Comparison of ENCODE assay signal across 25 cellular contexts in genomic region chr3:191068946-191069813, GRCh38.
A peak's percentile ranks its signal among the peaks of the same experiment; 100 is the strongest.
DNase-seq lines count a peak whose midpoint lies in the region; ATAC-seq, FAIRE-seq and TF ChIP-seq lines count a peak whose summit lies in the region.
"Had no signal": no experiment of that assay in that cellular context is flagged by ENCODE, and none has a peak within 500 bp of the region (broad histone marks: within the 10 kb centered on the region; RNA-seq: fewer than 3 reads in every experiment).

No MANE protein-coding gene starts in this region.

- no peak overlapping the region for H3K4me2 ChIP-seq in osteoblast (ENCODE audit: insufficient read depth, low read length)
- H3K4me2 ChIP-seq: BLaER1, PC-9 had no signal

- no peak for TF ChIP-seq EP300 in sigmoid colon (IDR thresholded peaks at IDR 0.05)

- H3K9me3 ChIP-seq in SJSA1 (replicated peaks) = no peaks in the 10 kb centered on the region
- no peaks in the 10 kb centered on the region for H3K9me3 ChIP-seq in osteoblast (ENCODE audit: low read depth, low read length)
- H3K9me3 ChIP-seq in lower lobe of right lung = no peaks in the 10 kb centered on the region
- H3K9me3 ChIP-seq in sigmoid colon = no peaks in the 10 kb centered on the region
- H3K9me3 ChIP-seq: BLaER1, heart left ventricle, transverse colon had no signal

- H3K4me1 ChIP-seq in SJSA1 (replicated peaks) (peaks cover 41% of the 10 kb centered on the region), osteoblast (ENCODE audit: insufficient read depth, low read length) (peaks cover 47% of the 10 kb centered on the region), lower lobe of right lung (no peaks in the 10 kb centered on the region), sigmoid colon (no peaks in the 10 kb centered on the region)
- H3K4me1 ChIP-seq: BLaER1, heart left ventricle, transverse colon had no signal

- H2AFZ ChIP-seq in osteoblast (ENCODE audit: low read length) = peak overlapping the region; percentile 36

- H3K27ac ChIP-seq in SJSA1 (peak overlapping the region; percentile 25), osteoblast (ENCODE audit: low read depth, low read length) (peak overlapping the region; percentile 73), lower lobe of right lung (no peak overlapping the region), sigmoid colon (no peak overlapping the region)
- H3K27ac ChIP-seq: BLaER1, heart left ventricle, PC-9, transverse colon had no signal

- DNase-seq in H54 (ENCODE audit: insufficient read length, low spot score) (no peak), SJSA1 (ENCODE audit: low read depth in 1 of 2, low spot score in 2 of 2) (no peak), epithelial cell of esophagus (ENCODE audit: low read depth) (peak; percentile 39), osteoblast (ENCODE audit: insufficient read length, low spot score, missing footprints) (no peak), lower lobe of right lung (no peak), NCI-H128 (lab: John Stamatoyannopoulos, UW; ENCODE audit: unreplicated experiment) (no peak), sigmoid colon (no peak)
- DNase-seq: activated CD4-positive, alpha-beta T cell treated with anti-CD3 and anti-CD28 coated beads, Interleukin-2, amount 50 U/mL, for 48 hours; activated CD4-positive, CD25-positive, alpha-beta regulatory T cell treated with anti-CD3 and anti-CD28 coated beads, Interleukin-2, amount 50 U/mL, for 72 hours; activated naive CD4-positive, alpha-beta T cell treated with anti-CD3 and anti-CD28 coated beads for 36 hours; foreskin fibroblast; heart left ventricle; naive thymus-derived CD4-positive, alpha-beta T cell; NCI-H1105 treated with DMSO at 0.1 percent for 48 hours; NCI-H2081; NCI-H526; NK-92 treated with Interleukin-12 subunit alpha and Interleukin-12 subunit beta, amount 100 ng/mL, for 24 hours; T-helper 2 cell; transverse colon had no signal

- TF ChIP-seq POLR2A in H54 (IDR thresholded peaks at IDR 0.05; ENCODE audit: low read depth, low read length) (no peak), sigmoid colon (IDR thresholded peaks at IDR 0.05) (no peak)

- intact Hi-C loops in lower lobe of right lung (cut with DNase I) = no loop called here
- intact Hi-C loops in sigmoid colon (cut with DNase I) = no loop called here

- H3K27me3 ChIP-seq in SJSA1 (replicated peaks) = no peaks in the 10 kb centered on the region
- no peaks in the 10 kb centered on the region for H3K27me3 ChIP-seq in osteoblast (ENCODE audit: insufficient read depth, low read length)
- H3K27me3 ChIP-seq in lower lobe of right lung (ENCODE audit: low read depth) = no peaks in the 10 kb centered on the region
- no peaks in the 10 kb centered on the region for H3K27me3 ChIP-seq in sigmoid colon
- H3K27me3 ChIP-seq: BLaER1, heart left ventricle, transverse colon had no signal

- FAIRE-seq in H54 (lab: Jason Lieb, UNC) = peak; percentile 78
- FAIRE-seq: GM12891 had no signal

- TF ChIP-seq CTCF in epithelial cell of esophagus (IDR thresholded peaks at IDR 0.05; ENCODE audit: insufficient read depth, low read depth, low read length, missing control alignments) (no peak), osteoblast (IDR thresholded peaks at IDR 0.05; ENCODE audit: extremely low read depth, low read depth, low read length) (no peak), lower lobe of right lung (IDR thresholded peaks at IDR 0.05) (no peak), sigmoid colon (IDR thresholded peaks at IDR 0.05) (no peak)

- ATAC-seq in lower lobe of right lung = no peak
- ATAC-seq: heart left ventricle; naive thymus-derived CD4-positive, alpha-beta T cell; Right ventricle myocardium inferior; sciatic nerve; stimulated activated memory B cell treated with anti-CD40 and anti-IgM and Interleukin-4, amounts not matched to agents 10 μg/mL and 1 μg/mL and 100 μg/mL, for 72 hours had no signal

- 78 to 80% methylated on average over 5 of the region's 5 CpGs for WGBS in sigmoid colon, 2 donors

- H3K36me3 ChIP-seq in SJSA1 = no peaks in the 10 kb centered on the region
- H3K36me3 ChIP-seq in osteoblast (ENCODE audit: insufficient read depth, low read length) = no peaks in the 10 kb centered on the region
- no peaks in the 10 kb centered on the region for H3K36me3 ChIP-seq in lower lobe of right lung
- no peaks in the 10 kb centered on the region for H3K36me3 ChIP-seq in sigmoid colon
- H3K36me3 ChIP-seq: BLaER1, heart left ventricle, transverse colon had no signal

- no peaks in the 10 kb centered on the region for H4K20me1 ChIP-seq in osteoblast (ENCODE audit: insufficient read depth, low read length)
- H4K20me1 ChIP-seq: BLaER1 had no signal

- H3K79me2 ChIP-seq in osteoblast (ENCODE audit: insufficient read depth, low read length) = no peaks in the 10 kb centered on the region

- H3K4me3 ChIP-seq in SJSA1 = no peak overlapping the region
- no peak overlapping the region for H3K4me3 ChIP-seq in epithelial cell of esophagus (ENCODE audit: low read length)
- no peak overlapping the region for H3K4me3 ChIP-seq in osteoblast (ENCODE audit: insufficient read depth, low read length)
- H3K4me3 ChIP-seq in lower lobe of right lung = no peak overlapping the region
- no peak overlapping the region for H3K4me3 ChIP-seq in sigmoid colon
- H3K4me3 ChIP-seq: BLaER1, heart left ventricle, PC-9, transverse colon had no signal

Comparison
In these comparisons a context has a peak if more than half of its experiments do, and no peak if none do; other contexts are left out.
1. H3K27ac ChIP-seq: peak in SJSA1 (single experiment) and osteoblast (single experiment); none in lower lobe of right lung (single experiment) and sigmoid colon (0 of 4).